1 cellular context compared by ENCODE assay signal in genomic region chr2:128312411-128312810, GRCh38.
TF ChIP-seq lines count a peak whose summit lies in the region.

No MANE protein-coding gene starts in this region.

TF ChIP-seq in HepG2, 621 proteins besides CTCF, POLR2A, EP300 and RAD21 (continued from another document):
- TF ChIP-seq ZFP90 (CRISPR knock-in tag; IDR thresholded peaks at IDR 0.05; ENCODE audit: borderline replicate concordance) (no peak), MLLT10 (CRISPR knock-in tag; IDR thresholded peaks at IDR 0.05) (no peak), ZBTB44 (CRISPR knock-in tag; IDR thresholded peaks at IDR 0.05) (no peak), ZNF451 (CRISPR knock-in tag; IDR thresholded peaks at IDR 0.05) (no peak), DBP (CRISPR knock-in tag; IDR thresholded peaks at IDR 0.05; ENCODE audit: not compliant biosample characterization) (no peak), ZNF143 (CRISPR knock-in tag; IDR thresholded peaks at IDR 0.05) (no peak), AKAP8 (CRISPR knock-in tag; IDR thresholded peaks at IDR 0.05) (0 out of 2 replicates have a peak, but pooled peaks have one; percentile 4), POLR2G (IDR thresholded peaks at IDR 0.05; ENCODE audit: low read depth, low read length) (0 out of 2 replicates have a peak, but pooled peaks have one; percentile 28), ZFP62 (CRISPR knock-in tag; IDR thresholded peaks at IDR 0.05) (no peak)
TF ChIP-seq in HepG2: peak in this region for 3.
